Comparison of ENCODE assay signal across 8 cellular contexts in the genomic region with DNA sequence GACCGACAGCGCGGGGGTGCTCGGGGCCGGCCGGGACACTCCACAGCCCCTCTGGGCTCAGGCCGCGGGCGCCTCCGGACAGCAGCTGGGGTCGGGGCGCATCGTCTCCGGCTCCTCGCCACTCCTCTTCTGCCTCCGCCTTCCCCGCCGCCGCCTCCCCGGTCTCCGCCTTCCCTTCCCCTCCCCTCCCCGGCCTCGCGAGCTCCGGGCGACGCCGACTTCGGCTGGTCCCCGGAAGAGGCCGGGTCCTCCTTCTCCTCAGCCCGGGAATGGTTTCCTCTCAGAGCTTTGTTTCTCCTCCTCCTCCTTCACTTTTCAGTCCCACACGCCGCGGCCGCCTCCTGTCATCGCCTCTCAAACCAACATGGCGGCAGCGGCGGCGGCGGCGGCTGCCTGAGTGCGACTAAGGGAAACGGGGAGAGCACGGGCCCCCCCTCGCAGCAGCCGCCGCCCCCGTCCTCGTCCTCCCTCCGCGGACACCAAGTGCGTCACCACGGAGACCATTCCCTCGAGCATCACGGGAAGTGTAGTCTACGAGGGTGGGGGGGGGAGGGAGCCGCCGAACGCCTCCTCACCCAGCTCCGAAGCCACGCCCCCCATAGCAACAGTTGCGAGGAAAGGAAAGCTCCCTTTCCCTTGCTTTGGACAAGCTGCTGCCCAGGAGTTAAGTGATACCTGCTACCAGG. TPM values are rescaled to one million over a fixed set of nuclear protein-coding genes. Genes with fewer than 3 reads are reported as not detected.
DNase-seq lines count a peak whose midpoint lies in the region; ATAC-seq, FAIRE-seq and TF ChIP-seq lines count a peak whose summit lies in the region.

A gene with protein sequence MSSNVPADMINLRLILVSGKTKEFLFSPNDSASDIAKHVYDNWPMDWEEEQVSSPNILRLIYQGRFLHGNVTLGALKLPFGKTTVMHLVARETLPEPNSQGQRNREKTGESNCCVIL (minus strand): TSS at position 405 of the 686 bp plus-strand sequence. CDS start 1,079 bp downstream, outside the sequence.

- CTCF ChIA-PET in HepG2 (lab: Yijun Ruan, JAX; ENCODE audit: low intra/inter-chr PET ratio, low total read pairs), result no interaction called here

- peak within 1 kb of the TSS; percentile 91 to 99 (median 99) for H3K27ac Mint-ChIP-seq in CD4-positive, CD25-positive, alpha-beta regulatory T cell

- TF ChIP-seq CTCF in HepG2 (CRISPR knock-in tag; IDR thresholded peaks at IDR 0.05), result 0 out of 2 replicates have a peak, but pooled peaks have one; percentile 14

- no peaks in the 10 kb centered on the region for H3K27me3 ChIP-seq in CD4-positive, CD25-positive, alpha-beta regulatory T cell (ENCODE audit: control insufficient read depth, insufficient read depth, low read length)
- H3K27me3 ChIP-seq in HepG2 (ENCODE audit: control insufficient read depth in 1 of 2, insufficient read depth in 2 of 2, low read length in 2 of 2), result no peaks in the 10 kb centered on the region; a peak in 1 of 5 replicates

- H3K36me3 ChIP-seq in CD4-positive, CD25-positive, alpha-beta regulatory T cell (ENCODE audit: control insufficient read depth, insufficient read depth, low read length), result no peaks in the 10 kb centered on the region
- no peaks in the 10 kb centered on the region for H3K36me3 ChIP-seq in HepG2 (replicated peaks in 1 of 2; ENCODE audit: control insufficient read depth in 1 of 2, insufficient read depth in 2 of 2, low read length in 2 of 2)

- H3K27me3 Mint-ChIP-seq in CD4-positive, CD25-positive, alpha-beta regulatory T cell, result no peaks in the 10 kb centered on the region

- TF ChIP-seq POLR2A in HepG2 (IDR thresholded peaks at IDR 0.05; ENCODE audit: insufficient read depth in 1 of 2, low read depth in 2 of 2, low read length in 2 of 2), result peak; percentile 46 to 64; a peak in 3 of 4 replicates

- no peak for TF ChIP-seq RAD21 in HepG2 (CRISPR knock-in tag; IDR thresholded peaks at IDR 0.05)

- peak within 1 kb of the TSS; percentile 99 for H3K4me3 ChIP-seq in CD4-positive, CD25-positive, alpha-beta regulatory T cell (ENCODE audit: low read depth, low read length)
- peak within 1 kb of the TSS; percentile 65 to 96 (median 85) for H3K4me3 ChIP-seq in HepG2 (replicated peaks in 1 of 3; ENCODE audit: insufficient read depth in 1 of 3, low read depth in 2 of 3, low read length in 3 of 3)

- peak within 1 kb of the TSS; percentile 82 for H3K9ac ChIP-seq in HepG2 (ENCODE audit: insufficient read depth, low read depth, low read length)

- ATAC-seq in CD4-positive, CD25-positive, alpha-beta regulatory T cell (ENCODE audit: low read depth in 2 of 2), result peak; percentile 94 to 95
- peak; percentile 87 for ATAC-seq in GM19438 (IDR thresholded peaks at IDR 0.05; ENCODE audit: low read depth, unreplicated experiment)
- peak; percentile 91 for ATAC-seq in HG03571 (IDR thresholded peaks at IDR 0.05; ENCODE audit: unreplicated experiment)
- ATAC-seq in HepG2, result peak; percentile 85

- FAIRE-seq in HepG2 (lab: Jason Lieb, UNC), result peak; percentile 56

- peak; percentile 91 to 98 (median 92) for DNase-seq in CD4-positive, CD25-positive, alpha-beta regulatory T cell
- DNase-seq in NCI-H82 (lab: John Stamatoyannopoulos, UW) (peak; percentile 99), dermis blood vessel endothelial cell (peak; percentile 98), HepG2 (ENCODE audit: low spot score) (peak; percentile 90)
- peak; percentile 92 to 93 for DNase-seq in activated CD4-positive, alpha-beta T cell treated with anti-CD3 and anti-CD28 coated beads, Interleukin-2, amount 50 U/mL, for 48 hours
- peak; percentile 81 to 86 for DNase-seq in stimulated activated CD4-positive, alpha-beta T cell treated with anti-CD3 and anti-CD28 coated beads, Interleukin-2, amount 100 ng/mL, for 48 hours

- in situ Hi-C loops in HepG2 (cut with HindIII; ENCODE audit: extremely low pct_ligation_motif_present, low pct_unique_long_range_greater_than_20kb), result loop anchor here (5.0 kb wide), 1 partner anchor 72 kb away; no protein-coding TSS in a partner anchor

- POLR2A ChIA-PET in HepG2 (lab: Yijun Ruan, JAX), result interaction anchor here (0.7 to 3.6 kb wide), 8 partner anchors 9 to 767 kb away, joined by 3 to 58 read pairs (median 6); a partner anchor contains a TSS

- H3K4me3 Mint-ChIP-seq in CD4-positive, CD25-positive, alpha-beta regulatory T cell, result peak within 1 kb of the TSS; percentile 95 to 100 (median 99)

- H2AFZ ChIP-seq in HepG2 (ENCODE audit: low read length), result no peak within 1 kb of the TSS

- H3K9me3 Mint-ChIP-seq in CD4-positive, CD25-positive, alpha-beta regulatory T cell, result peaks cover 0 to 5% (median 0%) of the 10 kb centered on the region in 7 donors

- H3K9me3 ChIP-seq in CD4-positive, CD25-positive, alpha-beta regulatory T cell (ENCODE audit: control insufficient read depth in 2 of 2, low read length in 2 of 2), result no peaks in the 10 kb centered on the region
- H3K9me3 ChIP-seq in HepG2 (ENCODE audit: low read length), result no peaks in the 10 kb centered on the region

- peaks cover 17 to 27% (median 23%) of the 10 kb centered on the region in 4 donors for H3K4me1 Mint-ChIP-seq in CD4-positive, CD25-positive, alpha-beta regulatory T cell

- H3K4me2 ChIP-seq in HepG2 (ENCODE audit: low read depth, low read length), result peak within 1 kb of the TSS; percentile 81

- H3K27ac ChIP-seq in CD4-positive, CD25-positive, alpha-beta regulatory T cell (ENCODE audit: insufficient read depth, low read length, poor library complexity, severe bottlenecking), result peak within 1 kb of the TSS; percentile 95
- H3K27ac ChIP-seq in HepG2 (ENCODE audit: extremely low read length, insufficient read depth, low read length), result peak within 1 kb of the TSS; percentile 81

- intact Hi-C loops in HepG2 (cut with micrococcal nuclease; ENCODE audit: unreplicated experiment), result loop anchor here (1.0 kb wide), 1 partner anchor 74 kb away; no protein-coding TSS in a partner anchor

- TF ChIP-seq EP300 in HepG2 (IDR thresholded peaks at IDR 0.05; ENCODE audit: low read depth in 2 of 2, low read length in 2 of 2), result peak in 1 of 2 experiments; percentile 15; a peak in 1 of 4 replicates
- no peak for TF ChIP-seq EP300 in HepG2 (CRISPR knock-in tag; IDR thresholded peaks at IDR 0.05; ENCODE audit: borderline replicate concordance)

- H3K4me1 ChIP-seq in CD4-positive, CD25-positive, alpha-beta regulatory T cell (ENCODE audit: control insufficient read depth, insufficient read depth, low read length, poor library complexity, severe bottlenecking), result peaks cover 20% of the 10 kb centered on the region
- peaks cover 21% of the 10 kb centered on the region for H3K4me1 ChIP-seq in HepG2 (ENCODE audit: insufficient read depth, low read length)

- H4K20me1 ChIP-seq in HepG2 (ENCODE audit: insufficient read depth, low read length), result peaks cover 16% of the 10 kb centered on the region; the same call in 1 of the 2 replicates

- no TSS peak for BruUV-seq in HepG2 (replicated peaks; lab: Mats Ljungman, UMichigan)

- H3K36me3 Mint-ChIP-seq in CD4-positive, CD25-positive, alpha-beta regulatory T cell, result peaks cover 3% of the 10 kb centered on the region

- under 1% methylated on average over 33 of the region's 64 CpGs for WGBS in HepG2 (ENCODE audit: low lambda C conversion rate)

- H3K79me2 ChIP-seq in HepG2 (ENCODE audit: insufficient read depth, low read length), result peaks cover 38% of the 10 kb centered on the region

TF ChIP-seq in HepG2, 621 proteins besides CTCF, POLR2A, EP300 and RAD21 (continues in another document):
- no peak for TF ChIP-seq FOXJ3 (CRISPR knock-in tag; IDR thresholded peaks at IDR 0.05; ENCODE audit: borderline replicate concordance)
- TF ChIP-seq, protein P1, sequence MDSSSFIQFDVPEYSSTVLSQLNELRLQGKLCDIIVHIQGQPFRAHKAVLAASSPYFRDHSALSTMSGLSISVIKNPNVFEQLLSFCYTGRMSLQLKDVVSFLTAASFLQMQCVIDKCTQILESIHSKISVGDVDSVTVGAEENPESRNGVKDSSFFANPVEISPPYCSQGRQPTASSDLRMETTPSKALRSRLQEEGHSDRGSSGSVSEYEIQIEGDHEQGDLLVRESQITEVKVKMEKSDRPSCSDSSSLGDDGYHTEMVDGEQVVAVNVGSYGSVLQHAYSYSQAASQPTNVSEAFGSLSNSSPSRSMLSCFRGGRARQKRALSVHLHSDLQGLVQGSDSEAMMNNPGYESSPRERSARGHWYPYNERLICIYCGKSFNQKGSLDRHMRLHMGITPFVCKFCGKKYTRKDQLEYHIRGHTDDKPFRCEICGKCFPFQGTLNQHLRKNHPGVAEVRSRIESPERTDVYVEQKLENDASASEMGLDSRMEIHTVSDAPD (CRISPR knock-in tag; IDR thresholded peaks at IDR 0.05), result no peak

RNA-seq across cellular contexts. Expression of the gene that starts here (rescaled TPM):
- total RNA-seq in CD4-positive, CD25-positive, alpha-beta regulatory T cell, result 66.6 TPM
- polyA plus RNA-seq in CD4-positive, CD25-positive, alpha-beta regulatory T cell, result 10 to 100 TPM; 64.6 to 85.0 (median 74.6) TPM
- total RNA-seq in dermis blood vessel endothelial cell (12.8 and 15.1 TPM in 2 replicates), HepG2 (2016; rRNA removed; fragmentation: Illumina TruSeq; extraction: Trizol) (7.4 and 10.9 TPM in 2 replicates)
- total RNA-seq in HepG2 (2016; cell fraction: cytosol; rRNA removed; fragmentation: Illumina TruSeq; extraction: Trizol; ENCODE audit: low read depth), result 1.3 and 1.5 TPM in 2 replicates
- 7.4 and 10.0 TPM in 2 replicates for total RNA-seq in HepG2 (2016; cell fraction: insoluble cytoplasmic fraction; rRNA removed; fragmentation: Illumina TruSeq; extraction: Trizol)
- 8.0 and 8.5 TPM in 2 replicates for total RNA-seq in HepG2 (2016; cell fraction: membrane; rRNA removed; fragmentation: Illumina TruSeq; extraction: Trizol)
- 7.2 and 8.1 TPM in 2 replicates for total RNA-seq in HepG2 (2016; cell fraction: nucleus; rRNA removed; fragmentation: Illumina TruSeq; extraction: Trizol)
- 8.7 and 9.6 TPM in 2 replicates for polyA plus RNA-seq in HepG2 (2011; rRNA removed)
- polyA plus RNA-seq in HepG2 (2011; cell fraction: cytosol; rRNA removed), result 5.1 and 7.8 TPM in 2 replicates
- 2.5 and 3.5 TPM in 2 replicates for polyA plus RNA-seq in HepG2 (2011; cell fraction: nucleus; rRNA removed)
- polyA plus RNA-seq in HepG2 (2012), result 16.3 and 17.6 TPM in 2 replicates
- polyA plus RNA-seq in HepG2 (2016; cell fraction: cytosol; fragmentation: Illumina TruSeq; extraction: Trizol; ENCODE audit: low read depth), result 1.6 and 2.0 TPM in 2 replicates
- 16.2 and 17.1 TPM in 2 replicates for polyA plus RNA-seq in HepG2 (2016; cell fraction: insoluble cytoplasmic fraction; fragmentation: Illumina TruSeq; extraction: Trizol; ENCODE audit: low read depth)
- 9.0 and 9.5 TPM in 2 replicates for polyA plus RNA-seq in HepG2 (2016; cell fraction: membrane; fragmentation: Illumina TruSeq; extraction: Trizol; ENCODE audit: low read depth)
- polyA plus RNA-seq in HepG2 (2016; cell fraction: nucleus; fragmentation: Illumina TruSeq; extraction: Trizol; ENCODE audit: insufficient read depth, low read depth), result 8.6 and 9.3 TPM in 2 replicates
- 7.4 and 11.5 TPM in 2 replicates for polyA minus RNA-seq in HepG2 (2011; rRNA and poly(A)+ RNA removed; ENCODE audit: low replicate concordance)
- polyA minus RNA-seq in HepG2 (2011; cell fraction: cytosol; rRNA and poly(A)+ RNA removed), result 9.4 and 10.7 TPM in 2 replicates
- polyA minus RNA-seq in HepG2 (2011; cell fraction: nucleus; rRNA and poly(A)+ RNA removed), result 15.2 and 16.8 TPM in 2 replicates

Comparison
In these comparisons a context has a peak if more than half of its experiments do, and no peak if none do; other contexts are left out.
1. Peak in every context shown above with its lines: DNase-seq, ATAC-seq, H3K4me3 ChIP-seq and H3K27ac ChIP-seq.